In the genomic region with DNA sequence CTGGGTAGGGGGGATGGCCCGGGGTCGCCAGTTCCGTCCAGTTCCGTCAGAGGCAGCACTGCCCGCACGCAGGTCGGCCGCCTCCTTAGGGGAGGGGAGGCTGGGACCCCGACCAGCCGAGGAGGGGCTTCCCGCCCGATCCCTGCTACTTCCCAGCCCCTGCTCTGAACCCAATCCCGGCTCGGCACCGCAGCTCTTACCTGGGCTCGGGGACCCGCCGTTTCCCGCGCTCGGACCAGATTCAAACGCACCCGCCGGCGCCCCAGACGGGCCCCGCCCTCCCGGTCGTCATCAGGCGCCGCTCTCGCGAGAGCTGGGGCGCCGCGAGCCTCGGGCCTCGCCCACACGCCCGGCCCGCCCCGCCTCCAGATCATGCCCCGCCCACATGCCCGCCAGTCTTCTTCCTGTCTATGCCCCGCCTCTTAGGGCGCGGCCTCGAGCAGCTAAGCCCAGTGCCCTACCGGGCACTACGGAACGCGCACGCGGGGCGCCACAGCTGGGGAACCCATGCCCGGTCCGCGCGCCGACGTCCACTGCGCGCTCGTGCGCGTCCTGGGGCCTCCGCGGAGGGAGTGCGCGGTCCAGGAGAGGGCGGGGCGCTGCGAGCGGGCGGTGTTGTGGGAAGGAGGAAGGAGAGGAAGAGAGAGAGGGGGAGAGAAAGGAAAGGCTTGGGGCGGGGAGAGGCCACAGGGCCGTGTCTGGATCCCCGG, we compare ENCODE assay signal across 1 cellular context.
TF ChIP-seq lines count a peak whose summit lies in the region.

A gene with protein sequence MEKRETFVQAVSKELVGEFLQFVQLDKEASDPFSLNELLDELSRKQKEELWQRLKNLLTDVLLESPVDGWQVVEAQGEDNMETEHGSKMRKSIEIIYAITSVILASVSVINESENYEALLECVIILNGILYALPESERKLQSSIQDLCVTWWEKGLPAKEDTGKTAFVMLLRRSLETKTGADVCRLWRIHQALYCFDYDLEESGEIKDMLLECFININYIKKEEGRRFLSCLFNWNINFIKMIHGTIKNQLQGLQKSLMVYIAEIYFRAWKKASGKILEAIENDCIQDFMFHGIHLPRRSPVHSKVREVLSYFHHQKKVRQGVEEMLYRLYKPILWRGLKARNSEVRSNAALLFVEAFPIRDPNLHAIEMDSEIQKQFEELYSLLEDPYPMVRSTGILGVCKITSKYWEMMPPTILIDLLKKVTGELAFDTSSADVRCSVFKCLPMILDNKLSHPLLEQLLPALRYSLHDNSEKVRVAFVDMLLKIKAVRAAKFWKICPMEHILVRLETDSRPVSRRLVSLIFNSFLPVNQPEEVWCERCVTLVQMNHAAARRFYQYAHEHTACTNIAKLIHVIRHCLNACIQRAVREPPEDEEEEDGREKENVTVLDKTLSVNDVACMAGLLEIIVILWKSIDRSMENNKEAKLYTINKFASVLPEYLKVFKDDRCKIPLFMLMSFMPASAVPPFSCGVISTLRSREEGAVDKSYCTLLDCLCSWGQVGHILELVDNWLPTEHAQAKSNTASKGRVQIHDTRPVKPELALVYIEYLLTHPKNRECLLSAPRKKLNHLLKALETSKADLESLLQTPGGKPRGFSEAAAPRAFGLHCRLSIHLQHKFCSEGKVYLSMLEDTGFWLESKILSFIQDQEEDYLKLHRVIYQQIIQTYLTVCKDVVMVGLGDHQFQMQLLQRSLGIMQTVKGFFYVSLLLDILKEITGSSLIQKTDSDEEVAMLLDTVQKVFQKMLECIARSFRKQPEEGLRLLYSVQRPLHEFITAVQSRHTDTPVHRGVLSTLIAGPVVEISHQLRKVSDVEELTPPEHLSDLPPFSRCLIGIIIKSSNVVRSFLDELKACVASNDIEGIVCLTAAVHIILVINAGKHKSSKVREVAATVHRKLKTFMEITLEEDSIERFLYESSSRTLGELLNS (minus strand): TSS at position 281 of the 710 bp plus-strand sequence. CDS start 2,905 bp downstream, outside the sequence.

TF ChIP-seq in SK-N-SH, 30 proteins besides CTCF, POLR2A, EP300 and RAD21 (continued from another document):
- TF ChIP-seq REST (IDR thresholded peaks at IDR 0.05; ENCODE audit: low read depth, low read length) (0 out of 2 replicates have a peak, but pooled peaks have one; percentile 9), SIN3A (IDR thresholded peaks at IDR 0.05; ENCODE audit: borderline replicate concordance, low read depth, low read length) (peak; percentile 97), FOXM1 (IDR thresholded peaks at IDR 0.05; ENCODE audit: low read depth) (no peak), TEAD4 (IDR thresholded peaks at IDR 0.05; ENCODE audit: borderline replicate concordance, insufficient read depth) (no peak; the same call in 1 of the 2 replicates), GABPA (IDR thresholded peaks at IDR 0.05; ENCODE audit: low read depth) (peak; percentile 57), FOSL2 (IDR thresholded peaks at IDR 0.05; ENCODE audit: borderline replicate concordance, low read depth) (no peak), RCOR1 (IDR thresholded peaks at IDR 0.05; ENCODE audit: low read length) (peak; percentile 64; the same call in 1 of the 2 replicates), EZH2phosphoT487 (IDR thresholded peaks at IDR 0.05; ENCODE audit: borderline replicate concordance, low read depth) (no peak), ELF1 (IDR thresholded peaks at IDR 0.05) (peak; percentile 72), TCF12 (IDR thresholded peaks at IDR 0.05) (peak; percentile 53; the same call in 1 of the 2 replicates), CHD2 (IDR thresholded peaks at IDR 0.05; ENCODE audit: low read length, partially characterized antibody) (peak; percentile 100), POLR2AphosphoS5 (IDR thresholded peaks at IDR 0.05; ENCODE audit: low read depth, low read length) (peak; percentile 54; the same call in 1 of the 2 replicates), PBX3 (IDR thresholded peaks at IDR 0.05) (no peak), FOXJ3 (CRISPR knock-in tag; IDR thresholded peaks at IDR 0.05) (no peak)
- TF ChIP-seq, protein P1, sequence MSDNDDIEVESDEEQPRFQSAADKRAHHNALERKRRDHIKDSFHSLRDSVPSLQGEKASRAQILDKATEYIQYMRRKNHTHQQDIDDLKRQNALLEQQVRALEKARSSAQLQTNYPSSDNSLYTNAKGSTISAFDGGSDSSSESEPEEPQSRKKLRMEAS (IDR thresholded peaks at IDR 0.05; ENCODE audit: low read depth) = peak; percentile 88
- TF ChIP-seq, protein P2, sequence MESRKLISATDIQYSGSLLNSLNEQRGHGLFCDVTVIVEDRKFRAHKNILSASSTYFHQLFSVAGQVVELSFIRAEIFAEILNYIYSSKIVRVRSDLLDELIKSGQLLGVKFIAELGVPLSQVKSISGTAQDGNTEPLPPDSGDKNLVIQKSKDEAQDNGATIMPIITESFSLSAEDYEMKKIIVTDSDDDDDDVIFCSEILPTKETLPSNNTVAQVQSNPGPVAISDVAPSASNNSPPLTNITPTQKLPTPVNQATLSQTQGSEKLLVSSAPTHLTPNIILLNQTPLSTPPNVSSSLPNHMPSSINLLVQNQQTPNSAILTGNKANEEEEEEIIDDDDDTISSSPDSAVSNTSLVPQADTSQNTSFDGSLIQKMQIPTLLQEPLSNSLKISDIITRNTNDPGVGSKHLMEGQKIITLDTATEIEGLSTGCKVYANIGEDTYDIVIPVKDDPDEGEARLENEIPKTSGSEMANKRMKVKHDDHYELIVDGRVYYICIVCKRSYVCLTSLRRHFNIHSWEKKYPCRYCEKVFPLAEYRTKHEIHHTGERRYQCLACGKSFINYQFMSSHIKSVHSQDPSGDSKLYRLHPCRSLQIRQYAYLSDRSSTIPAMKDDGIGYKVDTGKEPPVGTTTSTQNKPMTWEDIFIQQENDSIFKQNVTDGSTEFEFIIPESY (IDR thresholded peaks at IDR 0.05; ENCODE audit: borderline replicate concordance, low read depth) = peak; percentile 99
